In genomic region chr6:148509789-148510581, GRCh38 we compare ENCODE assay signal across 8 cellular contexts.
DNase-seq lines count a peak whose midpoint lies in the region; FAIRE-seq and TF ChIP-seq lines count a peak whose summit lies in the region.

No MANE protein-coding gene starts in this region.

- no peaks in the 10 kb centered on the region for H3K36me3 ChIP-seq in HAP-1 (replicated peaks)
- H3K36me3 ChIP-seq in kidney (ENCODE audit: control insufficient read depth in 1 of 2, insufficient read depth in 2 of 2, low read length in 2 of 2), result no peaks in the 10 kb centered on the region
- H3K36me3 ChIP-seq in stomach smooth muscle (ENCODE audit: control insufficient read depth in 2 of 2, insufficient read depth in 2 of 2, low read length in 2 of 2), result no peaks in the 10 kb centered on the region

- H3K4me3 ChIP-seq in HAP-1 (no peak overlapping the region), astrocyte of the spinal cord (ENCODE audit: low read depth, low read length) (peak overlapping the region; percentile 62), kidney (ENCODE audit: low read length in 2 of 2) (peak overlapping the region; percentile 49 to 61), stomach smooth muscle (ENCODE audit: low read length in 2 of 2) (peak overlapping the region; percentile 70 to 82)

- peaks cover 11% of the 10 kb centered on the region for H3K4me1 ChIP-seq in HAP-1
- peaks cover 0 to 4% of the 10 kb centered on the region in 2 donors for H3K4me1 ChIP-seq in kidney (ENCODE audit: control insufficient read depth in 1 of 2, insufficient read depth in 1 of 2, low read depth in 1 of 2, low read length in 2 of 2)
- peaks cover 33% of the 10 kb centered on the region for H3K4me1 ChIP-seq in stomach smooth muscle (ENCODE audit: control insufficient read depth, insufficient read depth, low read length)

- TF ChIP-seq CTCF in astrocyte of the spinal cord (IDR thresholded peaks at IDR 0.05; ENCODE audit: low read depth, low read length) (no peak), kidney (IDR thresholded peaks at IDR 0.05; ENCODE audit: borderline replicate concordance, extremely low read depth, insufficient read depth) (no peak)

- H3K9me3 ChIP-seq in HAP-1, result no peaks in the 10 kb centered on the region
- no peaks in the 10 kb centered on the region for H3K9me3 ChIP-seq in kidney (ENCODE audit: control insufficient read depth in 1 of 2, low read length in 2 of 2)
- H3K9me3 ChIP-seq in stomach smooth muscle (ENCODE audit: control insufficient read depth in 2 of 2, low read length in 2 of 2), result no peaks in the 10 kb centered on the region

- DNase-seq in DMS 273 treated with DMSO at 0.1 percent for 48 hours (lab: John Stamatoyannopoulos, UW) (peak; percentile 92), HAP-1 (ENCODE audit: low spot score in 2 of 2) (peak; percentile 31 to 43), NCI-H1417 treated with DMSO at 0.1 percent for 48 hours (lab: John Stamatoyannopoulos, UW) (peak; percentile 27), astrocyte of the spinal cord (ENCODE audit: low read depth, low spot score) (peak; percentile 98), kidney (no peak), GM19238 (ENCODE audit: insufficient read length, low spot score) (no peak), HuH-7.5 (ENCODE audit: low spot score) (no peak)

- H3K27ac ChIP-seq in kidney (ENCODE audit: low read depth in 2 of 2, low read length in 2 of 2) (peak overlapping the region; percentile 20 to 71), stomach smooth muscle (ENCODE audit: low read length) (peak overlapping the region; percentile 78)

- intact Hi-C loops in kidney (cut with DNase I), result no loop called here

- H3K9ac ChIP-seq in kidney (ENCODE audit: low read length in 2 of 2) (peak overlapping the region in 1 of 2 donors; percentile 59), stomach smooth muscle (ENCODE audit: low read length in 2 of 2) (peak overlapping the region; percentile 70 to 86)

- no peak for FAIRE-seq in kidney (lab: Jason Lieb, UNC)

- in situ Hi-C loops in HAP-1 (cut with MboI; ENCODE audit: low sequenced_read_pairs) (no loop called here), astrocyte of the spinal cord (cut with HindIII; ENCODE audit: low sequenced_read_pairs) (no loop called here)

- no peaks in the 10 kb centered on the region for H3K27me3 ChIP-seq in HAP-1 (ENCODE audit: low read depth)
- H3K27me3 ChIP-seq in stomach smooth muscle (ENCODE audit: control insufficient read depth in 1 of 2, insufficient read depth in 2 of 2, low read length in 2 of 2), result no peaks in the 10 kb centered on the region

Comparison
In these comparisons a context has a peak if more than half of its experiments do, and no peak if none do; other contexts are left out.
1. DNase-seq: peak in DMS 273 treated with DMSO at 0.1 percent for 48 hours (single experiment), HAP-1 (2 of 2), NCI-H1417 treated with DMSO at 0.1 percent for 48 hours (single experiment) and astrocyte of the spinal cord (single experiment); none in kidney (single experiment), GM19238 (single experiment) and HuH-7.5 (single experiment).